2 cellular contexts compared by ENCODE assay signal in genomic region chr4:83054928-83055327, GRCh38.
A peak's percentile ranks its signal among the peaks of the same experiment; 100 is the strongest.
TF ChIP-seq lines count a peak whose summit lies in the region.

No MANE protein-coding gene starts in this region.

TF ChIP-seq in HEK293, 187 proteins besides CTCF, POLR2A, EP300 and RAD21:
- TF ChIP-seq ZNF654 (tag by site-specific recombination; IDR thresholded peaks at IDR 0.05; ENCODE audit: low read depth) (peak; percentile 35), ZNF837 (tag by site-specific recombination; IDR thresholded peaks at IDR 0.05) (no peak)

TF ChIP-seq in HepG2, 621 proteins besides CTCF, POLR2A, EP300 and RAD21:
- TF ChIP-seq MYNN (CRISPR knock-in tag; IDR thresholded peaks at IDR 0.05; ENCODE audit: low read depth) (no peak), STAG1 (CRISPR knock-in tag; IDR thresholded peaks at IDR 0.05) (peak; percentile 40)
TF ChIP-seq in HepG2: peak in this region for 1.
